Comparison of ENCODE assay signal across 8 cellular contexts in genomic region chr2:119760876-119761275, GRCh38. TPM values are rescaled to one million over a fixed set of nuclear protein-coding genes. Genes with fewer than 3 reads are reported as not detected.
A peak's percentile ranks its signal among the peaks of the same experiment; 100 is the strongest.
DNase-seq lines count a peak whose midpoint lies in the region; ATAC-seq and TF ChIP-seq lines count a peak whose summit lies in the region.

No MANE protein-coding gene starts in this region.

- DNase-seq in DMS53 (lab: John Stamatoyannopoulos, UW) = peak; percentile 42
- DNase-seq in IMR-90 = peak; percentile 44
- no peak for DNase-seq in ascending aorta (ENCODE audit: low spot score in 2 of 2)
- DNase-seq in left lung = no peak
- no peak for DNase-seq in upper lobe of right lung
- no peak for DNase-seq in stimulated activated CD4-positive, alpha-beta T cell treated with anti-CD3 and anti-CD28 coated beads, Interleukin-2, amount 100 ng/mL, for 48 hours

- intact Hi-C loops in IMR-90 (cut with micrococcal nuclease) = loop anchor here (1.0 to 5.0 kb wide), 2 partner anchors 41 to 252 kb away; partner anchors contain the start of gene EPB41L5
- intact Hi-C loops in ascending aorta (cut with DNase I) = no loop called here
- intact Hi-C loops in left lung (cut with DNase I) = no loop called here
- intact Hi-C loops in upper lobe of right lung (cut with DNase I) = no loop called here

- H3K4me2 ChIP-seq in IMR-90 (ENCODE audit: low read depth, low read length) = peak overlapping the region; percentile 100

- no peak overlapping the region for H3K56ac ChIP-seq in IMR-90 (ENCODE audit: extremely low read depth, insufficient read depth, low read length)

- no peaks in the 10 kb centered on the region for H3K9me3 ChIP-seq in IMR-90 (ENCODE audit: control insufficient read depth, insufficient read depth, low read length)
- H3K9me3 ChIP-seq in ascending aorta = no peaks in the 10 kb centered on the region
- H3K9me3 ChIP-seq in left lung = no peaks in the 10 kb centered on the region
- H3K9me3 ChIP-seq in upper lobe of right lung = no peaks in the 10 kb centered on the region

- H3K4me1 ChIP-seq in IMR-90 (ENCODE audit: control insufficient read depth, insufficient read depth, low read length) (no peaks in the 10 kb centered on the region), ascending aorta (peaks cover 0 to 14% of the 10 kb centered on the region in 2 donors), left lung (peaks cover 5 to 39% of the 10 kb centered on the region in 2 donors), upper lobe of right lung (peaks cover 14% of the 10 kb centered on the region)

- in situ Hi-C loops in IMR-90 (cut with MboI; ENCODE audit: low sequenced_read_pairs) = no loop called here

- H4K5ac ChIP-seq in IMR-90 (ENCODE audit: low read depth, low read length) = no peak overlapping the region

- H3K4ac ChIP-seq in IMR-90 (ENCODE audit: low read depth, low read length) = no peak overlapping the region

- no peak overlapping the region for H2AFZ ChIP-seq in IMR-90 (replicated peaks; ENCODE audit: low read length, poor library complexity)

- H3K9me1 ChIP-seq in IMR-90 (ENCODE audit: insufficient read depth, low read length) = no peaks in the 10 kb centered on the region

- H4K91ac ChIP-seq in IMR-90 (ENCODE audit: insufficient read depth, low read depth, low read length) = no peak overlapping the region

- TF ChIP-seq RAD21 in IMR-90 (IDR thresholded peaks at IDR 0.05; ENCODE audit: low read length) = no peak

- CTCF ChIA-PET in IMR-90 (lab: Yijun Ruan, JAX) = interaction anchor here (0.6 kb wide), 1 partner anchor 311 kb away, joined by 3 read pairs; no protein-coding TSS in a partner anchor

- H4K8ac ChIP-seq in IMR-90 (ENCODE audit: low read depth in 2 of 2, low read length in 2 of 2) = no peak overlapping the region; a peak in 1 of 4 replicates

- no peak overlapping the region for H3K18ac ChIP-seq in IMR-90 (ENCODE audit: low read depth, low read length)

- no peak for TF ChIP-seq POLR2A in IMR-90 (IDR thresholded peaks at IDR 0.05; ENCODE audit: low read depth, low read length)

- peak overlapping the region; percentile 80 for H3K4me3 ChIP-seq in IMR-90 (ENCODE audit: insufficient read depth, low read depth, low read length)
- peak overlapping the region; percentile 75 to 92 for H3K4me3 ChIP-seq in ascending aorta
- peak overlapping the region; percentile 59 to 93 for H3K4me3 ChIP-seq in left lung
- peak overlapping the region; percentile 82 for H3K4me3 ChIP-seq in upper lobe of right lung

- H3K27ac ChIP-seq in IMR-90 (ENCODE audit: insufficient read depth, low read length) (no peak overlapping the region), ascending aorta (no peak overlapping the region), left lung (peak overlapping the region in 1 of 2 donors; percentile 93), upper lobe of right lung (no peak overlapping the region)

- TF ChIP-seq CTCF in IMR-90 (conservative IDR thresholded peaks at IDR 0.05; ENCODE audit: low read depth, low read length) (no peak), ascending aorta (IDR thresholded peaks at IDR 0.05) (no peak), left lung (IDR thresholded peaks at IDR 0.05) (no peak), upper lobe of right lung (IDR thresholded peaks at IDR 0.05) (no peak)

- H3K36me3 ChIP-seq in IMR-90 (ENCODE audit: control insufficient read depth, insufficient read depth, low read length) = no peaks in the 10 kb centered on the region
- no peaks in the 10 kb centered on the region for H3K36me3 ChIP-seq in ascending aorta
- H3K36me3 ChIP-seq in left lung = no peaks in the 10 kb centered on the region
- no peaks in the 10 kb centered on the region for H3K36me3 ChIP-seq in upper lobe of right lung

- dilution Hi-C loops in IMR-90 (cut with HindIII; ENCODE audit: low sequenced_read_pairs, unreplicated experiment) = no loop called here

- no peaks in the 10 kb centered on the region for H4K20me1 ChIP-seq in IMR-90 (ENCODE audit: insufficient read depth, low read length)

- H2BK15ac ChIP-seq in IMR-90 (ENCODE audit: low read depth, low read length) = no peak overlapping the region

- H3K79me1 ChIP-seq in IMR-90 (ENCODE audit: low read depth in 1 of 2, low read length in 2 of 2) = peaks cover 2 to 16% of the 10 kb centered on the region in 2 experiments; a peak in 3 of 4 replicates

- no peak overlapping the region for H3K23ac ChIP-seq in IMR-90 (ENCODE audit: low read depth, low read length)

- H2BK120ac ChIP-seq in IMR-90 (ENCODE audit: low read depth, low read length) = no peak overlapping the region

- POLR2A ChIA-PET in IMR-90 (lab: Charles Lee; ENCODE audit: unreplicated experiment) = no interaction called here

- H3K27me3 ChIP-seq in IMR-90 (ENCODE audit: control insufficient read depth, insufficient read depth, low read length) (no peaks in the 10 kb centered on the region), ascending aorta (no peaks in the 10 kb centered on the region), left lung (no peaks in the 10 kb centered on the region), upper lobe of right lung (no peaks in the 10 kb centered on the region)

- BruUV-seq in IMR-90 (replicated peaks; lab: Mats Ljungman, UMichigan) = no TSS peak

- H3K9ac ChIP-seq in IMR-90 (ENCODE audit: low read depth, low read length) = peak overlapping the region; percentile 46; the same call in 1 of the 2 replicates

- H2BK20ac ChIP-seq in IMR-90 (ENCODE audit: low read depth, low read length) = no peak overlapping the region

- no peak overlapping the region for H2AK5ac ChIP-seq in IMR-90 (ENCODE audit: low read depth, low read length)

- ATAC-seq in IMR-90 (ENCODE audit: low read depth) = no peak
- no peak for ATAC-seq in left lung
- no peak for ATAC-seq in upper lobe of right lung
- no peak for ATAC-seq in HG03565 (IDR thresholded peaks at IDR 0.05; ENCODE audit: unreplicated experiment)
- ATAC-seq in GM19035 (IDR thresholded peaks at IDR 0.05; ENCODE audit: unreplicated experiment) = no peak

- no peak overlapping the region for H2BK5ac ChIP-seq in IMR-90 (ENCODE audit: low read depth, low read length, poor library complexity, severe bottlenecking)

- WGBS in IMR-90 (ENCODE audit: extremely low coverage in 2 of 2, insufficient read length in 1 of 2), 2 experiments = 0% methylated on average over 1 of the region's 5 CpGs; no CpG with 5 or more reads in 1 of the 2 experiments

- H3K14ac ChIP-seq in IMR-90 (replicated peaks; ENCODE audit: low read depth, low read length) = no peak overlapping the region

- no peak overlapping the region for H2AK9ac ChIP-seq in IMR-90 (replicated peaks; ENCODE audit: low read depth, low read length, poor library complexity)

TF ChIP-seq in IMR-90, 13 proteins besides CTCF, POLR2A, EP300 and RAD21:
- TF ChIP-seq FOS (IDR thresholded peaks at IDR 0.05; ENCODE audit: low read depth, low read length) (no peak), CHD1 (IDR thresholded peaks at IDR 0.05; ENCODE audit: low read depth, low read length) (no peak), MAZ (IDR thresholded peaks at IDR 0.05; ENCODE audit: borderline replicate concordance, low read depth, low read length) (no peak), ELK1 (IDR thresholded peaks at IDR 0.05; ENCODE audit: borderline replicate concordance, low read depth, low read length) (no peak), NFE2L2 (IDR thresholded peaks at IDR 0.05; ENCODE audit: low read depth, low read length) (no peak), MXI1 (IDR thresholded peaks at IDR 0.05; ENCODE audit: borderline replicate concordance, low read depth, low read length) (no peak), SMC3 (IDR thresholded peaks at IDR 0.05; ENCODE audit: low read depth, low read length) (no peak), BHLHE40 (IDR thresholded peaks at IDR 0.05; ENCODE audit: low read depth, low read length) (no peak), MAFK (IDR thresholded peaks at IDR 0.05; ENCODE audit: low read depth, low read length) (no peak)

RNA-seq across cellular contexts. Expression of gene PTPN4, which starts 1.2 kb away (rescaled TPM):
- total RNA-seq in IMR-90 (2012; rRNA removed) = 13.6 and 19.2 TPM in 2 replicates
- 2.9 and 4.0 TPM in 2 replicates for polyA plus RNA-seq in IMR-90 (2012; rRNA removed)
- 1.4 and 1.5 TPM in 2 replicates for polyA plus RNA-seq in IMR-90 (2012; cell fraction: cytosol; rRNA removed)
- polyA plus RNA-seq in IMR-90 (2012; cell fraction: nucleus; rRNA removed; ENCODE audit: low replicate concordance) = 2.3 and 13.7 TPM in 2 replicates
- total RNA-seq in ascending aorta = 35.9 TPM
- total RNA-seq in left lung = 10 to 100 TPM; 40.1 to 48.4 TPM
- total RNA-seq in upper lobe of right lung = 45.4 TPM

Comparison
In these comparisons a context has a peak if more than half of its experiments do, and no peak if none do; other contexts are left out.
1. DNase-seq: peak in DMS53 (single experiment) and IMR-90 (single experiment); none in ascending aorta (0 of 2), left lung (0 of 2), upper lobe of right lung (single experiment) and stimulated activated CD4-positive, alpha-beta T cell treated with anti-CD3 and anti-CD28 coated beads, Interleukin-2, amount 100 ng/mL, for 48 hours (0 of 2).
2. Peak in every context shown above with its lines, with median percentiles within 50 percentile points of each other: H3K4me3 ChIP-seq.